9 cellular contexts compared by ENCODE assay signal in genomic region chr6:30169658-30170614, GRCh38. TPM values are rescaled to one million over a fixed set of nuclear protein-coding genes. Genes with fewer than 3 reads are reported as not detected.
DNase-seq lines count a peak whose midpoint lies in the region; ATAC-seq and TF ChIP-seq lines count a peak whose summit lies in the region.
"Had no signal": no experiment of that assay in that cellular context is flagged by ENCODE, and none has a peak within 500 bp of the region (broad histone marks: within the 10 kb centered on the region; RNA-seq: fewer than 3 reads in every experiment).

No MANE protein-coding gene starts in this region.

- H3K27me3 ChIP-seq in lung (ENCODE audit: control insufficient read depth, insufficient read depth), result peaks cover 7% of the 10 kb centered on the region

- H3K4me1 Mint-ChIP-seq in HFFc6 (ENCODE audit: low read depth), result no peaks in the 10 kb centered on the region

- peak; percentile 80 for TF ChIP-seq CTCF in HFFc6 (IDR thresholded peaks at IDR 0.05)
- TF ChIP-seq CTCF in lung (IDR thresholded peaks at IDR 0.05; ENCODE audit: control extremely low read depth, extremely low read depth), result peak; percentile 45

- WGBS in lung, 2 donors, result 25 to 28% methylated on average over 7 of the region's 7 CpGs

- no peaks in the 10 kb centered on the region for H3K9me3 ChIP-seq in lung (ENCODE audit: control insufficient read depth in 2 of 2, insufficient read depth in 1 of 2, low read length in 1 of 2)

- peaks cover 0 to 7% of the 10 kb centered on the region in 2 donors for H3K4me1 ChIP-seq in lung (ENCODE audit: control insufficient read depth in 2 of 2, insufficient read depth in 2 of 2, low read length in 2 of 2)

- H3K4me3 ChIP-seq in lung, result no peak overlapping the region

- peak; percentile 22 for DNase-seq in DMS153 treated with DMSO at 0.1 percent for 48 hours (lab: John Stamatoyannopoulos, UW; ENCODE audit: unreplicated experiment)
- DNase-seq in HFFc6, result peak; percentile 36
- DNase-seq in OCI-M2 (lab: John Stamatoyannopoulos, UW; ENCODE audit: unreplicated experiment), result peak; percentile 71
- peak; percentile 78 for DNase-seq in dermis blood vessel endothelial cell
- DNase-seq in lung (ENCODE audit: low spot score), result no peak
- no peak for DNase-seq in posterior cingulate gyrus
- no peak for DNase-seq in NCI-H774 (lab: John Stamatoyannopoulos, UW)
- no peak for DNase-seq in stimulated activated CD4-positive, alpha-beta T cell treated with anti-CD3 and anti-CD28 coated beads, Interleukin-15, amount 100 ng/mL, for 24 hours

- no peaks in the 10 kb centered on the region for H3K9me3 Mint-ChIP-seq in HFFc6

- peak; percentile 27 for ATAC-seq in lung (ENCODE audit: insufficient read depth, low FRiP score)

- H3K27ac Mint-ChIP-seq in HFFc6, result no peak overlapping the region

- peaks cover 50% of the 10 kb centered on the region for H3K27me3 Mint-ChIP-seq in HFFc6 (ENCODE audit: insufficient read depth)

- H3K27ac ChIP-seq in lung (ENCODE audit: low read depth in 1 of 2, low read length in 1 of 2), result no peak overlapping the region

- no peaks in the 10 kb centered on the region for H3K36me3 ChIP-seq in lung (ENCODE audit: control insufficient read depth in 2 of 2, insufficient read depth in 2 of 2, low read length in 2 of 2)

- intact Hi-C loops in posterior cingulate gyrus (cut with DNase I), result loop anchor here (10.0 kb wide), 2 partner anchors 65 to 325 kb away; no protein-coding TSS in a partner anchor

- no peaks in the 10 kb centered on the region for H3K36me3 Mint-ChIP-seq in HFFc6 (ENCODE audit: low read depth)

- H3K4me3 Mint-ChIP-seq in HFFc6, result no peak overlapping the region

RNA-seq across cellular contexts. Expression of gene TRIM15, which starts 6.6 kb away (rescaled TPM):
- not detected for total RNA-seq in HFFc6 (2021; fragmentation: NEBNext Ultra II Directional; extraction: Animal tissue kit (Norgen Biotek cat#: 25700))
- total RNA-seq in dermis blood vessel endothelial cell (not detected in 2 replicates), lung (not detected)
- polyA plus RNA-seq in lung, result under 1 TPM; 0.01 to 0.06 TPM
- total RNA-seq: activated CD8-positive, alpha-beta memory T cell treated with anti-CD3 and anti-CD28 coated beads for 36 hours had no signal

RNA-seq across cellular contexts. Expression of gene TRIM10, which starts 8.9 kb away (rescaled TPM):
- total RNA-seq in HFFc6 (2021; fragmentation: NEBNext Ultra II Directional; extraction: Animal tissue kit (Norgen Biotek cat#: 25700)), result not detected
- total RNA-seq in dermis blood vessel endothelial cell (not detected in 2 replicates), lung (1 to 10 TPM in 1 of 2 donors, under 1 TPM in 1; 0.06 to 1.8 TPM)
- polyA plus RNA-seq in lung, result under 1 TPM; 0.06 to 0.12 TPM
- total RNA-seq: activated CD8-positive, alpha-beta memory T cell treated with anti-CD3 and anti-CD28 coated beads for 36 hours had no signal

RNA-seq across cellular contexts. Expression of gene TRIM40, which starts 34.0 kb away (rescaled TPM):
- total RNA-seq in HFFc6 (2021; fragmentation: NEBNext Ultra II Directional; extraction: Animal tissue kit (Norgen Biotek cat#: 25700)), result not detected
- total RNA-seq in dermis blood vessel endothelial cell (not detected in 2 replicates), lung (under 1 TPM in 1 of 2 donors, not detected in 1; 0.20 TPM)
- under 1 TPM in 1 of 2 donors, not detected in 1; 0.08 TPM for polyA plus RNA-seq in lung
- total RNA-seq: activated CD8-positive, alpha-beta memory T cell treated with anti-CD3 and anti-CD28 coated beads for 36 hours had no signal

RNA-seq across cellular contexts. Expression of gene TRIM26, which starts 43.3 kb away (rescaled TPM):
- 10 to 100 TPM; 29.4 to 34.4 (median 32.2) TPM for total RNA-seq in HFFc6 (2021; fragmentation: NEBNext Ultra II Directional; extraction: Animal tissue kit (Norgen Biotek cat#: 25700))
- total RNA-seq in dermis blood vessel endothelial cell, result 29.3 and 39.0 TPM in 2 replicates
- 10 to 100 TPM; 33.8 to 51.4 TPM for total RNA-seq in lung
- 10 to 100 TPM; 32.1 to 42.4 TPM for polyA plus RNA-seq in lung

RNA-seq across cellular contexts. Expression of gene TRIM31, which starts 57.0 kb away (rescaled TPM):
- total RNA-seq in HFFc6 (2021; fragmentation: NEBNext Ultra II Directional; extraction: Animal tissue kit (Norgen Biotek cat#: 25700)), result not detected
- not detected in 2 replicates for total RNA-seq in dermis blood vessel endothelial cell
- total RNA-seq in lung, result under 1 TPM in 1 of 2 donors, not detected in 1; 0.31 TPM
- polyA plus RNA-seq in lung, result 1 to 10 TPM in 1 of 2 donors, under 1 TPM in 1; 0.30 to 1.4 TPM
- total RNA-seq: activated CD8-positive, alpha-beta memory T cell treated with anti-CD3 and anti-CD28 coated beads for 36 hours had no signal

Comparison
In these comparisons a context has a peak if more than half of its experiments do, and no peak if none do; other contexts are left out.
1. DNase-seq: peak in DMS153 treated with DMSO at 0.1 percent for 48 hours (single experiment), HFFc6 (single experiment), OCI-M2 (single experiment) and dermis blood vessel endothelial cell (single experiment); none in lung (single experiment), posterior cingulate gyrus (0 of 10), NCI-H774 (single experiment) and stimulated activated CD4-positive, alpha-beta T cell treated with anti-CD3 and anti-CD28 coated beads, Interleukin-15, amount 100 ng/mL, for 24 hours (single experiment).